ENCODE assay signal across 22 cellular contexts in the genomic region with DNA sequence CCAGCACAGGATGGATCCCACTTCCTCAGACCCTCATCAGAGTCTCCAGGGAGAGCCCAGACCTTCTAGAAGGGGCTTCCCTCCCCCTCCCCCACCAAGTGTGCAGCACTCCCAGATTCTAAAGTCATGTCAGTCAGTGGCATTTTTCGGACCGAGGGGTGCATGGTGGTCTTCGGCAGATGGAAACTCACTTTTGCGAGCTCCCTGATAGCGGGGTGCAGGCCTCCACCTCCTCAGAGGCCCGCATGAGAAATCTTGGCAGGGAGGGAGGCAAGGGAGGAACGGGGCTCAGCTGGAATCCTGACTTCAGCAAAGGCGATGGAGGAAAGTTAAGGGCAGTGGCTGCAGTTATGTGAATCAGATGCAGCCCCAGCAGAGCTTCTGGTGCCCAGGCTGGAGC. TPM values are rescaled to one million over a fixed set of nuclear protein-coding genes. Genes with fewer than 3 reads are reported as not detected.
A peak's percentile ranks its signal among the peaks of the same experiment; 100 is the strongest.
DNase-seq lines count a peak whose midpoint lies in the region; ATAC-seq, FAIRE-seq and TF ChIP-seq lines count a peak whose summit lies in the region.
"Had no signal": no experiment of that assay in that cellular context is flagged by ENCODE, and none has a peak within 500 bp of the region (broad histone marks: within the 10 kb centered on the region; RNA-seq: fewer than 3 reads in every experiment).

No MANE protein-coding gene starts in this region.

- intact Hi-C loops in cardiac septum (cut with DNase I): loop anchor here (5.0 kb wide), 1 partner anchor 707 kb away; no protein-coding TSS in a partner anchor
- intact Hi-C loops in heart left ventricle (cut with DNase I): loop anchor here in 7 of 10 donors (2.0 to 5.0 kb wide), 3 partner anchors 117 to 707 kb away; no protein-coding TSS in a partner anchor
- intact Hi-C loops in K562 (cut with micrococcal nuclease): no loop called here
- intact Hi-C loops in activated CD4-positive, alpha-beta memory T cell treated with anti-CD3 and anti-CD28 coated beads for 36 hours (cut with micrococcal nuclease): loop anchor here (5.0 kb wide), 1 partner anchor 707 kb away; no protein-coding TSS in a partner anchor
- intact Hi-C loops in right lobe of liver (cut with DNase I): no loop called here

- H3K4ac ChIP-seq in neuronal stem cell (ENCODE audit: low read length): no peak overlapping the region

- H3K27ac Mint-ChIP-seq in activated CD4-positive, alpha-beta memory T cell treated with anti-CD3 and anti-CD28 coated beads for 36 hours: no peak overlapping the region
- H3K27ac Mint-ChIP-seq: CD14-positive monocyte; CD4-positive, alpha-beta T cell had no signal

- no peaks in the 10 kb centered on the region for H3K4me1 Mint-ChIP-seq in activated CD4-positive, alpha-beta memory T cell treated with anti-CD3 and anti-CD28 coated beads for 36 hours (ENCODE audit: low read depth)
- H3K4me1 Mint-ChIP-seq: CD8-positive, alpha-beta memory T cell had no signal

- no peaks in the 10 kb centered on the region for H3K36me3 Mint-ChIP-seq in activated CD4-positive, alpha-beta memory T cell treated with anti-CD3 and anti-CD28 coated beads for 36 hours
- H3K36me3 Mint-ChIP-seq: CD14-positive monocyte; CD8-positive, alpha-beta memory T cell had no signal

- no peak overlapping the region for H2AK5ac ChIP-seq in neuronal stem cell (ENCODE audit: low read depth, low read length)

- no peak for TF ChIP-seq RAD21 in K562 (CRISPR knock-in tag; conservative IDR thresholded peaks at IDR 0.05 in 1 of 2, IDR thresholded peaks at IDR 0.05 in 1 of 2)

- peak overlapping the region; percentile 17 for H3K14ac ChIP-seq in neuronal stem cell (ENCODE audit: low read length)

- POLR2A ChIA-PET in K562 (lab: Yijun Ruan, JAX): interaction anchor here (0.6 to 0.7 kb wide), 2 partner anchors 12 to 75 kb away, joined by 3 read pairs; no protein-coding TSS in a partner anchor
- POLR2A ChIA-PET in activated CD4-positive, alpha-beta memory T cell treated with anti-CD3 and anti-CD28 coated beads for 36 hours (lab: Charles Lee): no interaction called here

- no peak overlapping the region for H3K4me3 Mint-ChIP-seq in activated CD4-positive, alpha-beta memory T cell treated with anti-CD3 and anti-CD28 coated beads for 36 hours
- H3K4me3 Mint-ChIP-seq: CD14-positive monocyte; CD4-positive, alpha-beta T cell; CD8-positive, alpha-beta memory T cell; H9 had no signal

- DNase-seq in cardiac septum (ENCODE audit: low spot score): peak; percentile 70
- DNase-seq in heart left ventricle: no peak
- no peak for DNase-seq in K562 (ENCODE audit: extremely low read depth in 1 of 4, low spot score in 3 of 4)
- DNase-seq in neuronal stem cell (ENCODE audit: low spot score): no peak
- no peak for DNase-seq in activated CD4-positive, alpha-beta memory T cell treated with anti-CD3 and anti-CD28 coated beads for 36 hours
- no peak for DNase-seq in right lobe of liver
- DNase-seq: BE2C; CD4-positive, alpha-beta T cell; CD8-positive, alpha-beta memory T cell; DMS 273 treated with DMSO at 0.1 percent for 48 hours; DMS79; EL; GDM1; GM23248; H9 had no signal

- in situ Hi-C loops in K562 (cut with MboI): loop anchor here (5.0 to 10.0 kb wide), 2 partner anchors 71 to 118 kb away; no protein-coding TSS in a partner anchor

- H2BK12ac ChIP-seq in neuronal stem cell (ENCODE audit: low read length): no peak overlapping the region

- no peaks in the 10 kb centered on the region for H3K79me2 ChIP-seq in K562 (ENCODE audit: control insufficient read depth, insufficient read depth, low read length)

- H2BK120ac ChIP-seq in neuronal stem cell (ENCODE audit: low read depth, low read length): no peak overlapping the region

- no peak for TF ChIP-seq EP300 in K562 (IDR thresholded peaks at IDR 0.05; ENCODE audit: low read length)

- H4K20me1 ChIP-seq in K562 (replicated peaks; ENCODE audit: control insufficient read depth, insufficient read depth, low read length): no peaks in the 10 kb centered on the region
- H4K20me1 ChIP-seq: BLaER1 treated with 17β-estradiol and CSF1 and Interleukin-3, amounts not matched to agents 10 nM and 100 nM had no signal

- H3K27me3 Mint-ChIP-seq in activated CD4-positive, alpha-beta memory T cell treated with anti-CD3 and anti-CD28 coated beads for 36 hours: no peaks in the 10 kb centered on the region
- H3K27me3 Mint-ChIP-seq: CD4-positive, alpha-beta T cell; CD8-positive, alpha-beta memory T cell had no signal

- 65 to 76% (median 69%) methylated on average over 7 to 8 of the region's 8 CpGs for WGBS in heart left ventricle, 4 donors
- 66% methylated on average over 5 of the region's 8 CpGs for WGBS in K562 (ENCODE audit: insufficient coverage, low coverage, missing lambda C conversion rate)
- WGBS in neuronal stem cell (ENCODE audit: extremely low coverage in 2 of 2, insufficient read length in 2 of 2, insufficient replicate concordance in 1 of 2), 2 donors: no CpG with 5 or more reads among the region's 8 CpGs
- WGBS in right lobe of liver (ENCODE audit: insufficient coverage, low coverage, low lambda C conversion rate, missing lambda C conversion rate): 8% methylated on average over 2 of the region's 8 CpGs

- peak overlapping the region; percentile 6 for H3K23ac ChIP-seq in neuronal stem cell (ENCODE audit: low read depth, low read length, poor library complexity)

- CTCF ChIA-PET in K562 (lab: Yijun Ruan, JAX; ENCODE audit: low intra/inter-chr PET ratio): interaction anchor here (0.7 to 4.2 kb wide), 4 partner anchors 61 to 705 kb away, joined by 3 to 66 read pairs (median 3); no protein-coding TSS in a partner anchor
- CTCF ChIA-PET in activated CD4-positive, alpha-beta memory T cell treated with anti-CD3 and anti-CD28 coated beads for 36 hours (lab: Charles Lee): interaction anchor here (6.1 kb wide), 1 partner anchor 116 kb away, joined by 137 read pairs; no protein-coding TSS in a partner anchor

- H3K9me3 Mint-ChIP-seq in activated CD4-positive, alpha-beta memory T cell treated with anti-CD3 and anti-CD28 coated beads for 36 hours: no peaks in the 10 kb centered on the region
- H3K9me3 Mint-ChIP-seq: CD14-positive monocyte; CD4-positive, alpha-beta T cell; CD8-positive, alpha-beta memory T cell; H9 had no signal

- no peaks in the 10 kb centered on the region for H3K36me3 ChIP-seq in heart left ventricle
- no peaks in the 10 kb centered on the region for H3K36me3 ChIP-seq in K562 (ENCODE audit: control insufficient read depth, insufficient read depth, low read length)
- H3K36me3 ChIP-seq in neuronal stem cell (replicated peaks in 1 of 2; ENCODE audit: control insufficient read depth in 2 of 2, insufficient read depth in 2 of 2, low read length in 2 of 2): no peaks in the 10 kb centered on the region
- no peaks in the 10 kb centered on the region for H3K36me3 ChIP-seq in right lobe of liver
- H3K36me3 ChIP-seq: BE2C; BLaER1 treated with 17β-estradiol and CSF1 and Interleukin-3, amounts not matched to agents 10 nM and 100 nM had no signal

- H3K27ac ChIP-seq in heart left ventricle: no peak overlapping the region
- no peak overlapping the region for H3K27ac ChIP-seq in K562 (ENCODE audit: extremely low read depth, low read depth, low read length)
- H3K27ac ChIP-seq in neuronal stem cell (replicated peaks; ENCODE audit: low read length): no peak overlapping the region
- no peak overlapping the region for H3K27ac ChIP-seq in right lobe of liver
- H3K27ac ChIP-seq: BLaER1 treated with 17β-estradiol and CSF1 and Interleukin-3, amounts not matched to agents 10 nM and 100 nM; GM23248 had no signal

- no peak overlapping the region for H2BK15ac ChIP-seq in neuronal stem cell (ENCODE audit: low read length)

- no peaks in the 10 kb centered on the region for H3K9me3 ChIP-seq in heart left ventricle
- no peaks in the 10 kb centered on the region for H3K9me3 ChIP-seq in K562 (replicated peaks; ENCODE audit: control insufficient read depth, insufficient read depth, low read depth, low read length)
- no peaks in the 10 kb centered on the region for H3K9me3 ChIP-seq in neuronal stem cell (replicated peaks in 1 of 2; ENCODE audit: control insufficient read depth in 2 of 2, insufficient read depth in 1 of 2, low read depth in 1 of 2, low read length in 2 of 2)
- no peaks in the 10 kb centered on the region for H3K9me3 ChIP-seq in right lobe of liver
- H3K9me3 ChIP-seq: BE2C had no signal

- peak overlapping the region; percentile 9 for H3K18ac ChIP-seq in neuronal stem cell (ENCODE audit: low read length)

- H3K4me1 ChIP-seq in heart left ventricle (peaks cover 0 to 16% (median 0%) of the 10 kb centered on the region in 12 donors), K562 (replicated peaks in 1 of 2; ENCODE audit: control insufficient read depth in 2 of 2, insufficient read depth in 2 of 2, low read length in 2 of 2) (peaks cover 3 to 8% of the 10 kb centered on the region in 2 experiments; a peak in 3 of 5 replicates), neuronal stem cell (ENCODE audit: control insufficient read depth in 2 of 2, insufficient read depth in 1 of 2, low read depth in 1 of 2, low read length in 2 of 2) (no peaks in the 10 kb centered on the region), right lobe of liver (no peaks in the 10 kb centered on the region)
- H3K4me1 ChIP-seq: BE2C had no signal

- ATAC-seq in heart left ventricle (no peak), K562 (no peak), right lobe of liver (no peak)
- ATAC-seq: GM12878, HCT116 had no signal

- no peak overlapping the region for H4K91ac ChIP-seq in neuronal stem cell (ENCODE audit: low read depth, low read length, poor library complexity)

- no peak for FAIRE-seq in K562 (lab: Jason Lieb, UNC)
- FAIRE-seq: A204.1, D721Med, GM12878, GM19239 had no signal

- no peak overlapping the region for H3K4me2 ChIP-seq in K562 (ENCODE audit: insufficient read depth, low read length)
- H3K4me2 ChIP-seq in neuronal stem cell (ENCODE audit: insufficient read depth, low read length, poor library complexity, severe bottlenecking): no peak overlapping the region
- H3K4me2 ChIP-seq: BLaER1 treated with 17β-estradiol and CSF1 and Interleukin-3, amounts not matched to agents 10 nM and 100 nM had no signal

- no peak for TF ChIP-seq CTCF in heart left ventricle (IDR thresholded peaks at IDR 0.05)
- TF ChIP-seq CTCF in K562 (IDR thresholded peaks at IDR 0.05 in 2 of 3, conservative IDR thresholded peaks at IDR 0.05 in 1 of 3; ENCODE audit: insufficient read depth in 2 of 3, low read depth in 1 of 3, low read length in 3 of 3): no peak
- TF ChIP-seq CTCF in right lobe of liver (IDR thresholded peaks at IDR 0.05): no peak

- BruUV-seq in K562 (replicated peaks; lab: Mats Ljungman, UMichigan): no TSS peak

- H4K8ac ChIP-seq in neuronal stem cell (ENCODE audit: low read depth, low read length): no peak overlapping the region

- H3K4me3 ChIP-seq in heart left ventricle (no peak overlapping the region), K562 (no peak overlapping the region), neuronal stem cell (ENCODE audit: low read length in 2 of 2) (peak overlapping the region in 1 of 2 donors; percentile 11), right lobe of liver (no peak overlapping the region)
- H3K4me3 ChIP-seq: BLaER1 treated with 17β-estradiol and CSF1 and Interleukin-3, amounts not matched to agents 10 nM and 100 nM; GM12878; GM23248 had no signal

- H3K9me1 ChIP-seq in K562 (ENCODE audit: control insufficient read depth, insufficient read depth, low read length): no peaks in the 10 kb centered on the region

- no peak for TF ChIP-seq POLR2A in heart left ventricle (IDR thresholded peaks at IDR 0.05)
- TF ChIP-seq POLR2A in K562 (conservative IDR thresholded peaks at IDR 0.05): no peak
- TF ChIP-seq POLR2A in right lobe of liver (IDR thresholded peaks at IDR 0.05): no peak

- no peaks in the 10 kb centered on the region for H3K27me3 ChIP-seq in heart left ventricle
- H3K27me3 ChIP-seq in K562 (ENCODE audit: control insufficient read depth in 2 of 2, insufficient read depth in 2 of 2, low read length in 2 of 2): peaks cover 3 to 5% of the 10 kb centered on the region in 2 experiments; a peak in 2 of 5 replicates
- H3K27me3 ChIP-seq in neuronal stem cell (ENCODE audit: control insufficient read depth in 3 of 3, insufficient read depth in 3 of 3, low read depth in 1 of 3, low read length in 3 of 3): no peaks in the 10 kb centered on the region
- H3K27me3 ChIP-seq in right lobe of liver: no peaks in the 10 kb centered on the region
- H3K27me3 ChIP-seq: BE2C; BLaER1 treated with 17β-estradiol and CSF1 and Interleukin-3, amounts not matched to agents 10 nM and 100 nM had no signal

- 0 out of 2 replicates have a peak overlapping the region, but pooled peaks have one; percentile 22 for H2AFZ ChIP-seq in K562 (ENCODE audit: low read depth, low read length)
- no peak overlapping the region for H2AFZ ChIP-seq in neuronal stem cell (ENCODE audit: low read length)
- H2AFZ ChIP-seq: GM23248 had no signal

- H2BK5ac ChIP-seq in neuronal stem cell (ENCODE audit: low read length): no peak overlapping the region

- no peaks in the 10 kb centered on the region for H3K79me1 ChIP-seq in neuronal stem cell (ENCODE audit: low read depth, low read length)

- H3K9ac ChIP-seq in K562 (ENCODE audit: insufficient read depth in 1 of 2, low read depth in 2 of 2, low read length in 2 of 2) (no peak overlapping the region), neuronal stem cell (ENCODE audit: low read depth, low read length, poor library complexity) (no peak overlapping the region)
- H3K9ac ChIP-seq: BLaER1 treated with 17β-estradiol and CSF1 and Interleukin-3, amounts not matched to agents 10 nM and 100 nM; GM23248 had no signal

RNA-seq across cellular contexts. Expression of gene LONRF2, which starts 58.2 kb away (rescaled TPM):
- total RNA-seq in cardiac septum (24.5 TPM), heart left ventricle (10 to 100 TPM; 14.2 to 29.7 (median 21.1) TPM), K562 (2014; rRNA removed) (2.0 and 2.6 TPM in 2 replicates), K562 (2014; rRNA removed; fragmentation: Illumina TruSeq; extraction: Trizol) (2.7 and 3.3 TPM in 2 replicates), K562 (2015; rRNA removed; fragmentation: Illumina TruSeq; extraction: Trizol) (2.2 and 2.5 TPM in 2 replicates), K562 (2021) (3.6 and 5.0 TPM in 2 replicates), right lobe of liver (1 to 10 TPM in 5 of 6 experiments, under 1 TPM in 1; 0.51 to 2.5 (median 1.7) TPM)
- polyA plus RNA-seq in heart left ventricle (1 to 10 TPM; 2.4 to 3.0 TPM), K562 (2011; rRNA removed) (4.5 and 4.8 TPM in 2 replicates), K562 (2014; fragmentation: Illumina TruSeq; extraction: Trizol) (3.4 and 3.8 TPM in 2 replicates), K562 (2014; fragmentation: Nextera tagmentation; extraction: Ambion mirVana) (under 1 TPM; 0.35 TPM), K562 (2014; rRNA removed) (2.7 and 3.0 TPM in 2 replicates)
- 18.7 and 21.8 TPM in 2 replicates for total RNA-seq in K562 (2011; cell fraction: chromatin; rRNA removed; ENCODE audit: low replicate concordance)
- total RNA-seq in K562 (2011; cell fraction: nucleolus; rRNA removed): 7.0 and 7.3 TPM in 2 replicates
- total RNA-seq in K562 (2011; cell fraction: nucleoplasm; rRNA removed): 9.8 and 14.6 TPM in 2 replicates
- polyA plus RNA-seq in K562 (2011; cell fraction: cytosol; rRNA removed): 1.2 and 2.8 TPM in 2 replicates
- polyA plus RNA-seq in K562 (2011; cell fraction: nucleus; rRNA removed): 11.7 and 12.2 TPM in 2 replicates
- polyA plus RNA-seq in K562 (2012): 1.5 and 1.7 TPM in 2 replicates
- 8.4 and 10.6 TPM in 2 replicates for polyA minus RNA-seq in K562 (2011; rRNA and poly(A)+ RNA removed)
- 4.0 and 7.3 TPM in 2 replicates for polyA minus RNA-seq in K562 (2011; cell fraction: cytosol; rRNA and poly(A)+ RNA removed)
- polyA minus RNA-seq in K562 (2011; cell fraction: nucleus; rRNA and poly(A)+ RNA removed): 6.6 and 13.9 TPM in 2 replicates
- polyA plus RNA-seq in neuronal stem cell (2013, experiment 1 of 2): 0.32 TPM
- polyA plus RNA-seq in neuronal stem cell (2013, experiment 2 of 2): 0.39 TPM
- under 1 TPM in 1 of 2 experiments, not detected in 1; 0.02 TPM for total RNA-seq in activated CD4-positive, alpha-beta memory T cell treated with anti-CD3 and anti-CD28 coated beads for 36 hours
- polyA plus RNA-seq: CD14-positive monocyte; CD8-positive, alpha-beta memory T cell; GM23248 had no signal

Comparison
In these comparisons a context has a peak if more than half of its experiments do, and no peak if none do; other contexts are left out.
1. intact Hi-C loops: an anchor here in cardiac septum (5.0 kb wide), heart left ventricle (2.0 to 5.0 kb wide) and activated CD4-positive, alpha-beta memory T cell treated with anti-CD3 and anti-CD28 coated beads for 36 hours (5.0 kb wide); none called in K562 and right lobe of liver.